In the genomic region with DNA sequence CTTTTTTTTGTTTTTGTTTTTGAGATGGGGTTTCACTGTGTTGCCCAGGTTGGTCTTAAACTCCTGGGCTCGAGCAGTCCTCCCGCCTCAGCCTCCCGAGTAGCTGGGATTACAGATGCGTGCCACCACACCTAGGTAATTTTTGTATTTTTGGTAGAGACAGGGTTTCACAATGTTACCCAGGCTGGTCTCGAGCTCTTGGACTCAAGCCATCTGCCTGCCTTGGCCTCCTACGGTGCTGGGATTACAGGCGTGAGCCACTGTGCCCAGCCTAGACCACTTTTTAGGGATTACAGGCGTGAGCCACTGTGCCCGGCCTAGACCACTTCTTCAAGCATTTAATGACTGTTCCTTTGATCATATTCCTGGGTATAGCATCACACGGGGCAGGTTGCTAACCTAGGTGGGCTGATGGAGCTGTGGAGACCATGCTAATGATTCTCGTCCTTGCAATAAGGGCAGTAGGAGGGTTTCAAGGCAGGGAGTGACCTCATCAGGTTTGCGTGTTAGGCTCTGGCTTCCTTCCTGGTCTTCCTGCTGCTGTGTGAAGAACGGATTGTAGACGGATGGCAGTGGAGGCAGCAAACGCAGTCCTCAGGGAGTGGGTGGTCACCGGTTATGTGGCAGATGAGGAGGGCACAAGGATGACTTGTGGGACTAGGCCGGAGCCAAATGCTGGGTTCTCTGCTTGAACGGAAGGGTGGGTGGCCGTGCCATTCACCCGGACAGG, we compare ENCODE assay signal across 10 cellular contexts. TPM values are rescaled to one million over a fixed set of nuclear protein-coding genes. Genes with fewer than 3 reads are reported as not detected.
DNase-seq lines count a peak whose midpoint lies in the region; ATAC-seq and TF ChIP-seq lines count a peak whose summit lies in the region.
"Had no signal": no experiment of that assay in that cellular context is flagged by ENCODE, and none has a peak within 500 bp of the region (broad histone marks: within the 10 kb centered on the region; RNA-seq: fewer than 3 reads in every experiment).

No MANE protein-coding gene starts in this region.

- in situ Hi-C loops in KBM-7 (cut with MboI; ENCODE audit: low pct_unique_long_range_greater_than_20kb, low sequenced_read_pairs) = no loop called here

- peaks cover 37% of the 10 kb centered on the region for H3K4me1 Mint-ChIP-seq in memory B cell

- ATAC-seq in memory B cell (ENCODE audit: low read depth) (no peak), HG02852 (IDR thresholded peaks at IDR 0.05; ENCODE audit: unreplicated experiment) (no peak)

- no peaks in the 10 kb centered on the region for H3K9me3 Mint-ChIP-seq in memory B cell

- peak overlapping the region; percentile 76 for H3K4me2 ChIP-seq in BLaER1

- WGBS in adrenal gland, 4 donors = 43 to 52% (median 48%) methylated on average over 19 to 20 of the region's 20 CpGs

- DNase-seq in adrenal gland = peak in 6 of 7 donors; percentile 60 to 77 (median 66)
- no peak for DNase-seq in memory B cell (ENCODE audit: low spot score in 2 of 2)
- DNase-seq in KBM-7 = no peak
- DNase-seq in stimulated activated CD4-positive, alpha-beta T cell treated with anti-CD3 and anti-CD28 coated beads, Interleukin-4, amount 100 ng/mL, for 24 hours = no peak
- DNase-seq: activated CD8-positive, alpha-beta memory T cell treated with anti-CD3 and anti-CD28 coated beads, Interleukin-2, amount 50 U/mL, for 4 hours; BE2C; NCI-H510A; SW 1271 had no signal

- H3K27me3 Mint-ChIP-seq in memory B cell = no peaks in the 10 kb centered on the region

- H3K4me3 Mint-ChIP-seq in memory B cell = no peak overlapping the region

- H3K36me3 ChIP-seq in BLaER1 = peaks cover 43% of the 10 kb centered on the region
- no peaks in the 10 kb centered on the region for H3K36me3 ChIP-seq in adrenal gland (replicated peaks in 1 of 2)

- H3K9me3 ChIP-seq in BLaER1 (peaks cover 5% of the 10 kb centered on the region), adrenal gland (replicated peaks in 1 of 3) (no peaks in the 10 kb centered on the region)
- H3K9me3 ChIP-seq: BE2C had no signal

- peak overlapping the region; percentile 37 for H3K27ac Mint-ChIP-seq in memory B cell

- TF ChIP-seq POLR2A in adrenal gland (IDR thresholded peaks at IDR 0.05) = peak in 1 of 2 donors; percentile 25

- peaks cover 100% of the 10 kb centered on the region for H4K20me1 ChIP-seq in BLaER1

- peak overlapping the region; percentile 42; the same call in 1 of the 2 replicates for H3K9ac ChIP-seq in BLaER1

- intact Hi-C loops in adrenal gland (cut with DNase I) = no loop called here

- peaks cover 7% of the 10 kb centered on the region for H3K36me3 Mint-ChIP-seq in memory B cell

- peaks cover 56% of the 10 kb centered on the region for H3K4me1 ChIP-seq in BLaER1
- H3K4me1 ChIP-seq in adrenal gland (replicated peaks in 1 of 2) = peaks cover 36 to 56% of the 10 kb centered on the region in 2 donors
- H3K4me1 ChIP-seq: BE2C had no signal

- TF ChIP-seq CTCF in adrenal gland (IDR thresholded peaks at IDR 0.05) = no peak

- no peaks in the 10 kb centered on the region for H3K27me3 ChIP-seq in BLaER1
- no peaks in the 10 kb centered on the region for H3K27me3 ChIP-seq in adrenal gland
- H3K27me3 ChIP-seq: BE2C had no signal

- peak overlapping the region; percentile 38; the same call in 1 of the 2 replicates for H3K27ac ChIP-seq in BLaER1
- peak overlapping the region; percentile 45 to 86 (median 83) for H3K27ac ChIP-seq in adrenal gland

- no peak overlapping the region for H3K4me3 ChIP-seq in BLaER1
- no peak overlapping the region for H3K4me3 ChIP-seq in adrenal gland

RNA-seq across cellular contexts. Expression of gene EHMT1, which starts 13.8 kb away (rescaled TPM):
- 100 to 1,000 TPM in 2 of 8 donors, 10 to 100 TPM in 6; 46.1 to 171 (median 73.8) TPM for total RNA-seq in adrenal gland
- polyA plus RNA-seq in adrenal gland = 100 to 1,000 TPM in 1 of 3 donors, 10 to 100 TPM in 2; 42.0 to 107 (median 75.2) TPM

RNA-seq across cellular contexts. Expression of gene ARRDC1, which starts 27.1 kb away (rescaled TPM):
- 10 to 100 TPM; 19.5 to 59.4 (median 35.7) TPM for total RNA-seq in adrenal gland
- polyA plus RNA-seq in adrenal gland = 100 to 1,000 TPM in 2 of 3 donors, 10 to 100 TPM in 1; 14.1 to 194 (median 125) TPM

RNA-seq across cellular contexts. Expression of gene ZMYND19, which starts 42.3 kb away (rescaled TPM):
- total RNA-seq in adrenal gland = 10 to 100 TPM in 7 of 8 donors, 1 to 10 TPM in 1; 5.2 to 26.2 (median 15.1) TPM
- polyA plus RNA-seq in adrenal gland = 10 to 100 TPM in 2 of 3 donors, 1 to 10 TPM in 1; 7.9 to 33.5 (median 33.2) TPM

RNA-seq across cellular contexts. Expression of gene DPH7, which starts 53.9 kb away (rescaled TPM):
- total RNA-seq in adrenal gland = 10 to 100 TPM; 20.0 to 39.4 (median 24.0) TPM
- polyA plus RNA-seq in adrenal gland = 10 to 100 TPM; 17.2 to 88.3 (median 75.0) TPM

Comparison
In these comparisons a context has a peak if more than half of its experiments do, and no peak if none do; other contexts are left out.
1. DNase-seq: peak in adrenal gland (6 of 7); none in memory B cell (0 of 2), KBM-7 (single experiment) and stimulated activated CD4-positive, alpha-beta T cell treated with anti-CD3 and anti-CD28 coated beads, Interleukin-4, amount 100 ng/mL, for 24 hours (single experiment).